Comparison of ENCODE assay signal across 27 cellular contexts in the genomic region with DNA sequence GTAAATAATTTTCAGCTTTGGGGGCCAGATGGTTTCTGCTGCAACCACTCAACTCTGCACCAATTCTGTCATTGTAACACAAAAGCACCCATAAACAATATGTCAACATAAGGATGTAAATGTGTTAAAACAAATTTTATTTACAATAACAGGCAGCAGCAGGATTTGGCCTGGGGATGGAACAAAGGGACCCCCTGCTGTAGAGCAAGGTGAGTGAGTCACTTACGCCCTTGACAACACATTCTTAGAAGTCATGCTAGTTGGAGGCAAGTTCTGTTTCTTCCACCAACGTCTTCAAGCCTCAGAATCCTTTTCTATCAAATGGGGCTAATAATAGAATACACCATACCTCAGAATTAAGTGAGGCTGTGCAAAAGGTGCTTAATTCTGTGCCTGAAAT.
"Had no signal": no experiment of that assay in that cellular context is flagged by ENCODE, and none has a peak within 500 bp of the region (broad histone marks: within the 10 kb centered on the region; RNA-seq: fewer than 3 reads in every experiment).

No MANE protein-coding gene starts in this region.

- H3K9me3 ChIP-seq: breast epithelium, esophagus squamous epithelium, neutrophil, ovary, psoas muscle, right atrium auricular region, stomach, thyroid gland, upper lobe of left lung, vagina had no signal

- H3K4me3 ChIP-seq: breast epithelium, esophagus squamous epithelium, heart right ventricle, ovary, psoas muscle, right atrium auricular region, smooth muscle cell, stomach, thyroid gland, upper lobe of left lung, vagina had no signal

- H3K4me1 ChIP-seq: breast epithelium, esophagus squamous epithelium, psoas muscle, right atrium auricular region, stomach, thyroid gland, upper lobe of left lung had no signal

- DNase-seq: activated CD4-positive, alpha-beta T cell treated with anti-CD3 and anti-CD28 coated beads for 4 hours; activated CD4-positive, alpha-beta T cell treated with anti-CD3 and anti-CD28 coated beads, Interleukin-2, amount 50 U/mL, for 4 hours; activated naive CD4-positive, alpha-beta T cell; activated T-cell treated with anti-CD3 and anti-CD28 coated beads for 4 hours; activated T-cell treated with anti-CD3 and anti-CD28 coated beads, Interleukin-2, amount 50 U/mL, for 72 hours; central memory CD4-positive, alpha-beta T cell; esophagus squamous epithelium; foreskin melanocyte; heart right ventricle; left colon; mammary epithelial cell; naive B cell; nephron progenitor cell; ovary; psoas muscle; stimulated activated CD4-positive, alpha-beta T cell treated with anti-CD3 and anti-CD28 coated beads, Interleukin-1b, Interleukin-23, amount 100 ng/mL, for 48 hours; stimulated activated CD4-positive, alpha-beta T cell treated with anti-CD3 and anti-CD28 coated beads, Interleukin-4, amount 100 ng/mL, for 4 hours; stimulated activated CD8-positive, alpha-beta memory T cell treated with anti-CD3 and anti-CD28 coated beads, Interleukin-4, amount 100 ng/mL, for 48 hours; stomach; thyroid gland; upper lobe of left lung had no signal

- H3K36me3 ChIP-seq: breast epithelium, esophagus squamous epithelium, heart right ventricle, neutrophil, ovary, right atrium auricular region, stomach, thyroid gland, upper lobe of left lung, vagina had no signal

- H3K27me3 ChIP-seq: breast epithelium, esophagus squamous epithelium, heart right ventricle, neutrophil, ovary, right atrium auricular region, stomach, thyroid gland, upper lobe of left lung, vagina had no signal

- H3K27ac ChIP-seq: breast epithelium, epithelial cell of prostate, esophagus squamous epithelium, heart right ventricle, neutrophil, ovary, psoas muscle, right atrium auricular region, stomach, thyroid gland, upper lobe of left lung, vagina had no signal
